In genomic region chr1:108239433-108239832, GRCh38 we compare ENCODE assay signal across 7 cellular contexts. TPM values are rescaled to one million over a fixed set of nuclear protein-coding genes. Genes with fewer than 3 reads are reported as not detected.
"Had no signal": no experiment of that assay in that cellular context is flagged by ENCODE, and none has a peak within 500 bp of the region (broad histone marks: within the 10 kb centered on the region; RNA-seq: fewer than 3 reads in every experiment).

No MANE protein-coding gene starts in this region.

RNA-seq across cellular contexts. Expression of gene NBPF4, which starts 4.4 kb away (rescaled TPM):
- total RNA-seq: GM23248, GM23338, H1, H4, H7, H9, HFFc6 had no signal
- polyA plus RNA-seq: GM23248, GM23338, H1 had no signal
